ENCODE assay signal across 9 cellular contexts in genomic region chr3:43742935-43743334, GRCh38. TPM values are rescaled to one million over a fixed set of nuclear protein-coding genes. Genes with fewer than 3 reads are reported as not detected.
DNase-seq lines count a peak whose midpoint lies in the region; ATAC-seq and TF ChIP-seq lines count a peak whose summit lies in the region.
"Had no signal": no experiment of that assay in that cellular context is flagged by ENCODE, and none has a peak within 500 bp of the region (broad histone marks: within the 10 kb centered on the region; RNA-seq: fewer than 3 reads in every experiment).

No MANE protein-coding gene starts in this region.

- DNase-seq in DMS 273 (lab: John Stamatoyannopoulos, UW; ENCODE audit: unreplicated experiment) (peak; percentile 7), DMS 273 treated with DMSO at 0.1 percent for 48 hours (lab: John Stamatoyannopoulos, UW) (no peak), foreskin fibroblast (peak; percentile 74 to 86), iPS-NIHi11 (ENCODE audit: low spot score) (no peak), NCI-H526 treated with DMSO at 0.1 percent for 48 hours (lab: John Stamatoyannopoulos, UW) (no peak)
- DNase-seq: stimulated activated CD4-positive, alpha-beta T cell treated with anti-CD3 and anti-CD28 coated beads, Interleukin-12 subunit alpha, Interleukin-12 subunit beta, amount 100 ng/mL, for 4 hours had no signal

- H3K4me2 ChIP-seq in skeletal muscle satellite cell (ENCODE audit: low read length) = peak overlapping the region; percentile 12

- no peak overlapping the region for H3K9ac ChIP-seq in skeletal muscle satellite cell (ENCODE audit: low read depth, low read length)

- no peaks in the 10 kb centered on the region for H3K36me3 ChIP-seq in skeletal muscle satellite cell (ENCODE audit: insufficient read depth, low read length)

- H3K27me3 ChIP-seq in skeletal muscle satellite cell (ENCODE audit: control insufficient read depth, insufficient read depth, low read length) = no peaks in the 10 kb centered on the region

- H3K4me3 ChIP-seq in WI38 (ENCODE audit: low read depth, low read length) (no peak overlapping the region), foreskin fibroblast (ENCODE audit: low read depth in 1 of 2, low read length in 2 of 2) (no peak overlapping the region), skeletal muscle satellite cell (ENCODE audit: low read length) (no peak overlapping the region)

- TF ChIP-seq CTCF in WI38 (IDR thresholded peaks at IDR 0.05; ENCODE audit: low read depth, low read length) (0 out of 2 replicates have a peak, but pooled peaks have one; percentile 14), foreskin fibroblast (IDR thresholded peaks at IDR 0.05; ENCODE audit: low read depth, low read length) (peak; percentile 13)

- H3K4me1 ChIP-seq in skeletal muscle satellite cell (ENCODE audit: control insufficient read depth, insufficient read depth, low read length) = peaks cover 15% of the 10 kb centered on the region

- no peaks in the 10 kb centered on the region for H3K9me3 ChIP-seq in skeletal muscle satellite cell (replicated peaks; ENCODE audit: low read length)

- no peak for ATAC-seq in HG03342 (IDR thresholded peaks at IDR 0.05; ENCODE audit: unreplicated experiment)

RNA-seq across cellular contexts. Expression of gene ABHD5, which starts 52.2 kb away (rescaled TPM):
- total RNA-seq in skeletal muscle satellite cell (2012; rRNA removed) = 29.1 and 31.9 TPM in 2 replicates

Comparison
In these comparisons a context has a peak if more than half of its experiments do, and no peak if none do; other contexts are left out.
1. DNase-seq: peak in DMS 273 (single experiment) and foreskin fibroblast (2 of 2); none in DMS 273 treated with DMSO at 0.1 percent for 48 hours (single experiment), iPS-NIHi11 (single experiment) and NCI-H526 treated with DMSO at 0.1 percent for 48 hours (single experiment).